ENCODE assay signal across 11 cellular contexts in the genomic region with DNA sequence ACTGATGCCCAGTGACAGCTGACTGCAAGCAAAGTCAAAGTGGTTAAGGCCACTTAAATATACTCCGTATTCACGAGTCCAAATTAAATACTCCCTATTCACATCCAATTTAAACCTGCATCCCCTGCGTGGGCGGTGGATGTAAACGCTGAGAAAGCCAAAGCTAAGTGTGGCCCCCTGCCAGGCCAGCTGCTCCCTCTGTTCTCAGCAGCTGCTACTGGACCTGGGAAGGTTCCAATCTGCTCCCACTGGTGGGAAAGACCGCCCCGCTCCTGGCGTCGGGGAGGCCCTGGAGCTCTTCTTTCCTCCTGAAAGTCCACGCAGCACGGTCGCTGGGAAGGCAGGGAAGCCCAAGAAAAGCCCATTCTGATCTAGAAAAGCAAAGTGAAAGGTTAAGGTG.
DNase-seq lines count a peak whose midpoint lies in the region; ATAC-seq and TF ChIP-seq lines count a peak whose summit lies in the region.
"Had no signal": no experiment of that assay in that cellular context is flagged by ENCODE, and none has a peak within 500 bp of the region (broad histone marks: within the 10 kb centered on the region; RNA-seq: fewer than 3 reads in every experiment).

No MANE protein-coding gene starts in this region.

- H3K4me1 Mint-ChIP-seq in natural killer cell = no peaks in the 10 kb centered on the region
- H3K4me1 Mint-ChIP-seq: CD4-positive, CD25-positive, alpha-beta regulatory T cell had no signal

- no peaks in the 10 kb centered on the region for H3K27me3 ChIP-seq in BE2C
- no peaks in the 10 kb centered on the region for H3K27me3 ChIP-seq in lower lobe of right lung (ENCODE audit: low read depth)

- in situ Hi-C loops in astrocyte of the cerebellum (cut with HindIII; ENCODE audit: low sequenced_read_pairs) = no loop called here

- TF ChIP-seq CTCF in BE2C (IDR thresholded peaks at IDR 0.05; ENCODE audit: low read depth, low read length) (no peak), astrocyte of the cerebellum (IDR thresholded peaks at IDR 0.05; ENCODE audit: low read depth, low read length, missing control alignments) (no peak), lower lobe of right lung (IDR thresholded peaks at IDR 0.05) (no peak), natural killer cell (IDR thresholded peaks at IDR 0.05) (no peak)

- no peak overlapping the region for H3K4me3 Mint-ChIP-seq in natural killer cell
- H3K4me3 Mint-ChIP-seq: CD4-positive, CD25-positive, alpha-beta regulatory T cell had no signal

- H3K9me3 ChIP-seq in BE2C = no peaks in the 10 kb centered on the region
- no peaks in the 10 kb centered on the region for H3K9me3 ChIP-seq in lower lobe of right lung
- H3K9me3 ChIP-seq: psoas muscle had no signal

- peaks cover 0 to 2% of the 10 kb centered on the region in 2 donors for H3K27me3 Mint-ChIP-seq in natural killer cell (ENCODE audit: low read depth in 2 of 2)

- no peak overlapping the region for H3K27ac Mint-ChIP-seq in natural killer cell

- intact Hi-C loops in lower lobe of right lung (cut with DNase I) (no loop called here), natural killer cell (cut with micrococcal nuclease) (no loop called here)

- no peak overlapping the region for H3K27ac ChIP-seq in lower lobe of right lung
- H3K27ac ChIP-seq: psoas muscle had no signal

- no peak overlapping the region for H3K4me3 ChIP-seq in BE2C (ENCODE audit: low read depth, low read length)
- H3K4me3 ChIP-seq in astrocyte of the cerebellum (ENCODE audit: low read depth, low read length) = no peak overlapping the region
- no peak overlapping the region for H3K4me3 ChIP-seq in lower lobe of right lung
- H3K4me3 ChIP-seq: psoas muscle had no signal

- H3K9me3 Mint-ChIP-seq in natural killer cell = no peaks in the 10 kb centered on the region
- H3K9me3 Mint-ChIP-seq: CD4-positive, CD25-positive, alpha-beta regulatory T cell had no signal

- H3K4me1 ChIP-seq in BE2C (peaks cover 47% of the 10 kb centered on the region), lower lobe of right lung (peaks cover 21% of the 10 kb centered on the region)
- H3K4me1 ChIP-seq: psoas muscle had no signal

- no peaks in the 10 kb centered on the region for H3K36me3 ChIP-seq in BE2C
- H3K36me3 ChIP-seq in lower lobe of right lung = no peaks in the 10 kb centered on the region

- H3K36me3 Mint-ChIP-seq in natural killer cell = no peaks in the 10 kb centered on the region
- H3K36me3 Mint-ChIP-seq: CD4-positive, CD25-positive, alpha-beta regulatory T cell had no signal

- DNase-seq in BE2C (peak; percentile 74), NCI-H1694 (lab: John Stamatoyannopoulos, UW) (peak; percentile 95), astrocyte of the cerebellum (ENCODE audit: low read depth) (peak; percentile 5), lower lobe of right lung (peak; percentile 45), HPDE6-E6E7 (ENCODE audit: extremely low spot score) (no peak), natural killer cell (no peak), activated T-cell treated with anti-CD3 and anti-CD28 coated beads for 4 hours (no peak)
- DNase-seq: CD4-positive, CD25-positive, alpha-beta regulatory T cell; NCI-H1436 treated with DMSO at 0.1 percent for 48 hours had no signal

- ATAC-seq in lower lobe of right lung (no peak), natural killer cell (no peak), HG02973 (IDR thresholded peaks at IDR 0.05; ENCODE audit: unreplicated experiment) (no peak)
- ATAC-seq: psoas muscle had no signal

Comparison
In these comparisons a context has a peak if more than half of its experiments do, and no peak if none do; other contexts are left out.
1. DNase-seq: peak in BE2C (single experiment), NCI-H1694 (single experiment), astrocyte of the cerebellum (single experiment) and lower lobe of right lung (single experiment); none in HPDE6-E6E7 (single experiment), natural killer cell (single experiment) and activated T-cell treated with anti-CD3 and anti-CD28 coated beads for 4 hours (single experiment).